In the genomic region with DNA sequence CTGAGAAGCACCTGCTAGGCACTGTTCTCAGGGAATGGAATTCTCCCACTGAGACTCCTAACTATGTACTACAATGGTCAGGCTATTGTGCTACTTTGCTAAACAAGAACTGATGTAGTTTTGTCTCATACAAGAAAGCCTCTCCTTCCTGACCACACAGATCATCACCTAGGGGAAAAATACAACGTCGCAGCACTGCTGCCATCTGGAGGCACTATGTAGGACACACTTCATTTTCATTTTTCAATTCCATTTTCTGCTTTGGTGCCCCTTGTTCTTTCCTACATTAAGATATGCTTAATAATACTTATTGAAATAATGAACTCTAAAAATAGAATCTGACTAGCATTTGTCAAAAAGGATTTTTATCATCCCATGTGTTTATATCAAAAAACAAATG, we compare ENCODE assay signal across 10 cellular contexts. TPM values are rescaled to one million over a fixed set of nuclear protein-coding genes. Genes with fewer than 3 reads are reported as not detected.
DNase-seq lines count a peak whose midpoint lies in the region; ATAC-seq, FAIRE-seq and TF ChIP-seq lines count a peak whose summit lies in the region.
"Had no signal": no experiment of that assay in that cellular context is flagged by ENCODE, and none has a peak within 500 bp of the region (broad histone marks: within the 10 kb centered on the region; RNA-seq: fewer than 3 reads in every experiment).

No MANE protein-coding gene starts in this region.

- no peak overlapping the region for H2BK15ac ChIP-seq in H1 (ENCODE audit: low read length)

- H3K9me3 ChIP-seq in H1 (ENCODE audit: insufficient read depth in 2 of 2, low read depth in 1 of 2, low read length in 1 of 2): no peaks in the 10 kb centered on the region
- H3K9me3 ChIP-seq: BLaER1 had no signal

- H3K23me2 ChIP-seq in H1 (ENCODE audit: low read depth, low read length): no peaks in the 10 kb centered on the region

- no peak overlapping the region for H3K56ac ChIP-seq in H1 (replicated peaks; ENCODE audit: insufficient read length, low read depth, low read length)

- no peak overlapping the region for H4K91ac ChIP-seq in H1 (replicated peaks; ENCODE audit: insufficient read length, low read length)

- POLR2A ChIA-PET in H1 (lab: Charles Lee; ENCODE audit: partially characterized antibody): interaction anchor here (0.9 to 8.0 kb wide), 4 partner anchors 9 to 20 kb away, joined by 3 to 73 read pairs (median 5); partner anchors contain the start of genes NHLRC3 and PROSER1

- peaks cover 71% of the 10 kb centered on the region for H3K36me3 Mint-ChIP-seq in nephron progenitor cell (ENCODE audit: low read depth)

- no peaks in the 10 kb centered on the region for H3K9me3 Mint-ChIP-seq in nephron progenitor cell
- H3K9me3 Mint-ChIP-seq: activated T-cell treated with anti-CD3 and anti-CD28 coated beads, Interleukin-2, amount 50 U/mL, for 4 hours had no signal

- no peaks in the 10 kb centered on the region for H3K27me3 Mint-ChIP-seq in nephron progenitor cell (ENCODE audit: low read depth, poor library complexity)

- no peak overlapping the region for H3K9ac ChIP-seq in H1 (replicated peaks in 1 of 4; ENCODE audit: extremely low read depth in 1 of 4, low read depth in 3 of 4, low read length in 3 of 4)
- H3K9ac ChIP-seq: BLaER1 had no signal

- CTCF ChIA-PET in H1 (lab: Charles Lee; ENCODE audit: partially characterized antibody): interaction anchor here (1.0 to 3.7 kb wide), 9 partner anchors 9 to 599 kb away, joined by 3 to 15 read pairs (median 5); partner anchors contain the start of gene STOML3

- ATAC-seq in GM19328 (IDR thresholded peaks at IDR 0.05; ENCODE audit: unreplicated experiment) (peak; percentile 71), HG03108 (IDR thresholded peaks at IDR 0.05; ENCODE audit: unreplicated experiment) (peak; percentile 73)

- H3K23ac ChIP-seq in H1 (ENCODE audit: insufficient read length): no peak overlapping the region

- no peak overlapping the region for H2AFZ ChIP-seq in H1 (ENCODE audit: low read length)

- H3K4me2 ChIP-seq in H1 (ENCODE audit: insufficient read depth in 1 of 2, low read depth in 2 of 2, low read length in 2 of 2): no peak overlapping the region
- H3K4me2 ChIP-seq: BLaER1 had no signal

- no peaks in the 10 kb centered on the region; the same call in 1 of the 2 replicates for H3K79me1 ChIP-seq in H1 (ENCODE audit: low read depth, low read length)

- TF ChIP-seq CTCF in H1 (IDR thresholded peaks at IDR 0.05; ENCODE audit: control extremely low read depth in 1 of 3, insufficient read depth in 1 of 3, low read depth in 1 of 3, low read length in 3 of 3) (peak; percentile 17 to 71 (median 56)), nephron progenitor cell (IDR thresholded peaks at IDR 0.05) (peak; percentile 54)

- no peak overlapping the region for H3K14ac ChIP-seq in H1 (ENCODE audit: insufficient read length)

- no peak overlapping the region for H3K4ac ChIP-seq in H1 (replicated peaks; ENCODE audit: insufficient read length, low read depth, low read length)

- no peak overlapping the region for H2BK20ac ChIP-seq in H1 (ENCODE audit: low read length)

- no peak for TF ChIP-seq EP300 in H1 (IDR thresholded peaks at IDR 0.05; ENCODE audit: borderline replicate concordance in 1 of 2, low read depth in 2 of 2, low read length in 2 of 2)

- H3K27ac ChIP-seq in H1 (ENCODE audit: low read depth, low read length): no peak overlapping the region
- H3K27ac ChIP-seq: BLaER1 had no signal

- peak; percentile 32 for DNase-seq in NCI-H1092 treated with DMSO at 0.1 percent for 48 hours (lab: John Stamatoyannopoulos, UW)
- no peak for DNase-seq in NCI-H1092 (lab: John Stamatoyannopoulos, UW)
- DNase-seq in OCI-M1 (lab: John Stamatoyannopoulos, UW): peak; percentile 84
- no peak for DNase-seq in H1 (ENCODE audit: low read depth in 1 of 2, low spot score in 2 of 2)
- DNase-seq in nephron progenitor cell: peak; percentile 5
- DNase-seq in DMS153 (lab: John Stamatoyannopoulos, UW): no peak
- DNase-seq: activated T-cell treated with anti-CD3 and anti-CD28 coated beads, Interleukin-2, amount 50 U/mL, for 4 hours had no signal

- H3K4me3 ChIP-seq in H1 (ENCODE audit: extremely low read depth in 1 of 4, insufficient read depth in 2 of 4, low read depth in 3 of 4, low read length in 4 of 4): no peak overlapping the region
- H3K4me3 ChIP-seq: BLaER1 had no signal

- no peaks in the 10 kb centered on the region for H3K4me1 Mint-ChIP-seq in nephron progenitor cell

- 58% methylated on average over 2 of the region's 2 CpGs; no CpG with 5 or more reads in 1 of the 2 experiments for WGBS in H1 (ENCODE audit: extremely low coverage in 1 of 2, insufficient coverage in 1 of 2, insufficient read length in 1 of 2, insufficient replicate concordance in 2 of 2, low coverage in 1 of 2, low lambda C conversion rate in 2 of 2, missing lambda C conversion rate in 1 of 2), 2 experiments

- H2BK120ac ChIP-seq in H1 (replicated peaks; ENCODE audit: low read depth, low read length): no peak overlapping the region

- no peak overlapping the region for H2AK5ac ChIP-seq in H1 (ENCODE audit: low read depth, low read length)

- no peak overlapping the region for H3K27ac Mint-ChIP-seq in nephron progenitor cell

- no peak overlapping the region for H4K8ac ChIP-seq in H1 (ENCODE audit: extremely low read depth, insufficient read depth, low read length)

- no peak overlapping the region for H4K5ac ChIP-seq in H1 (ENCODE audit: insufficient read length, low read depth, low read length)

- TF ChIP-seq RAD21 in H1 (IDR thresholded peaks at IDR 0.05 in 1 of 2, conservative IDR thresholded peaks at IDR 0.05 in 1 of 2; ENCODE audit: low read depth in 2 of 2, low read length in 2 of 2): peak; percentile 61 to 68

- no peak overlapping the region for H3K4me3 Mint-ChIP-seq in nephron progenitor cell
- H3K4me3 Mint-ChIP-seq: activated T-cell treated with anti-CD3 and anti-CD28 coated beads, Interleukin-2, amount 50 U/mL, for 4 hours had no signal

- H4K20me1 ChIP-seq in H1 (replicated peaks in 1 of 2; ENCODE audit: control insufficient read depth in 1 of 2, insufficient read depth in 2 of 2, low read length in 2 of 2): peaks cover 3 to 12% of the 10 kb centered on the region in 2 experiments

- no peak overlapping the region for H2BK5ac ChIP-seq in H1 (ENCODE audit: low read depth, low read length)

- peaks cover 27 to 86% (median 55%) of the 10 kb centered on the region in 4 experiments for H3K36me3 ChIP-seq in H1 (ENCODE audit: control insufficient read depth in 2 of 4, insufficient read depth in 4 of 4, low read length in 3 of 4)

- FAIRE-seq in H1 (lab: Jason Lieb, UNC): peak; percentile 91

- H3K79me2 ChIP-seq in H1 (ENCODE audit: control insufficient read depth in 1 of 2, insufficient read depth in 2 of 2, low read length in 2 of 2): no peaks in the 10 kb centered on the region

- H3K18ac ChIP-seq in H1 (ENCODE audit: extremely low read depth, low read length): no peak overlapping the region

- no peak overlapping the region for H2BK12ac ChIP-seq in H1 (ENCODE audit: low read depth, low read length)

- no peaks in the 10 kb centered on the region for H3K27me3 ChIP-seq in H1 (replicated peaks in 1 of 4; ENCODE audit: control insufficient read depth in 3 of 4, extremely low read depth in 1 of 4, insufficient read depth in 3 of 4, low read length in 3 of 4)
- H3K27me3 ChIP-seq: BLaER1 had no signal

- TF ChIP-seq POLR2A in H1 (IDR thresholded peaks at IDR 0.05; ENCODE audit: control extremely low read depth in 1 of 2, low read depth in 2 of 2, low read length in 2 of 2): no peak

- H3K4me1 ChIP-seq in H1 (replicated peaks in 1 of 4; ENCODE audit: control insufficient read depth in 3 of 4, insufficient read depth in 4 of 4, low read length in 3 of 4): no peaks in the 10 kb centered on the region; a peak in 1 of 7 replicates
- H3K4me1 ChIP-seq: BLaER1 had no signal

TF ChIP-seq in H1, 55 proteins besides CTCF, POLR2A, EP300 and RAD21:
- TF ChIP-seq HDAC6 (IDR thresholded peaks at IDR 0.05; ENCODE audit: low read depth, low read length): no peak
- no peak for TF ChIP-seq CHD2 (IDR thresholded peaks at IDR 0.05; ENCODE audit: low read length)
- TF ChIP-seq RXRA (IDR thresholded peaks at IDR 0.05; ENCODE audit: insufficient read depth, low read depth, low read length): no peak
TF ChIP-seq in H1: peak in this region for 0.

RNA-seq across cellular contexts. Expression of gene PROSER1, which starts 21.1 kb away (rescaled TPM):
- 98.6 and 116 TPM in 2 replicates for total RNA-seq in H1 (2021; fragmentation: NEBNext Ultra II Directional; extraction: Animal tissue kit (Norgen Biotek cat#: 25700))
- polyA plus RNA-seq in H1 (2011; rRNA removed): 90.7 and 99.2 TPM in 2 replicates
- polyA plus RNA-seq in H1 (2011; cell fraction: cytosol; rRNA removed): 41.0 TPM
- 65.8 TPM for polyA plus RNA-seq in H1 (2011; cell fraction: nucleus; rRNA removed)
- 47.9 to 82.0 TPM (median 58.7 TPM) in 4 replicates for polyA plus RNA-seq in H1 (2012, experiment 1 of 2)
- 19.8 TPM for polyA plus RNA-seq in H1 (2012, experiment 2 of 2)
- polyA plus RNA-seq in H1 (2013, experiment 1 of 2): 82.2 TPM
- 80.4 TPM for polyA plus RNA-seq in H1 (2013, experiment 2 of 2)
- 46.5 and 56.7 TPM in 2 replicates for polyA minus RNA-seq in H1 (2011; rRNA and poly(A)+ RNA removed)
- polyA minus RNA-seq in H1 (2011; cell fraction: cytosol; rRNA and poly(A)+ RNA removed): 47.6 TPM
- polyA minus RNA-seq in H1 (2011; cell fraction: nucleus; rRNA and poly(A)+ RNA removed): 83.0 TPM

RNA-seq across cellular contexts. Expression of gene NHLRC3, which starts 21.5 kb away (rescaled TPM):
- 12.4 and 13.1 TPM in 2 replicates for total RNA-seq in H1 (2021; fragmentation: NEBNext Ultra II Directional; extraction: Animal tissue kit (Norgen Biotek cat#: 25700))
- polyA plus RNA-seq in H1 (2011; rRNA removed): 11.4 and 16.9 TPM in 2 replicates
- polyA plus RNA-seq in H1 (2011; cell fraction: cytosol; rRNA removed): 15.5 TPM
- polyA plus RNA-seq in H1 (2011; cell fraction: nucleus; rRNA removed): 9.4 TPM
- polyA plus RNA-seq in H1 (2012, experiment 1 of 2): 10.5 to 14.6 TPM (median 11.1 TPM) in 4 replicates
- 1.1 TPM for polyA plus RNA-seq in H1 (2012, experiment 2 of 2)
- polyA plus RNA-seq in H1 (2013, experiment 1 of 2): 12.1 TPM
- 12.4 TPM for polyA plus RNA-seq in H1 (2013, experiment 2 of 2)
- polyA minus RNA-seq in H1 (2011; rRNA and poly(A)+ RNA removed): 10.4 and 17.9 TPM in 2 replicates
- polyA minus RNA-seq in H1 (2011; cell fraction: cytosol; rRNA and poly(A)+ RNA removed): 8.4 TPM
- 23.9 TPM for polyA minus RNA-seq in H1 (2011; cell fraction: nucleus; rRNA and poly(A)+ RNA removed)

RNA-seq across cellular contexts. Expression of gene STOML3, which starts 26.2 kb away (rescaled TPM):
- total RNA-seq in H1 (2021; fragmentation: NEBNext Ultra II Directional; extraction: Animal tissue kit (Norgen Biotek cat#: 25700)): not detected in 2 replicates
- polyA plus RNA-seq in H1 (2011; rRNA removed): 0.06 TPM in 1 of 2 replicates, not detected in the other
- polyA plus RNA-seq in H1 (2011; cell fraction: cytosol; rRNA removed): 0.04 TPM
- polyA plus RNA-seq in H1 (2011; cell fraction: nucleus; rRNA removed): not detected
- 0.11 TPM in 1 of 4 replicates, not detected in the others for polyA plus RNA-seq in H1 (2012, experiment 1 of 2)
- not detected for polyA plus RNA-seq in H1 (2012, experiment 2 of 2)
- 0.04 TPM for polyA plus RNA-seq in H1 (2013, experiment 1 of 2)
- 0.04 TPM for polyA plus RNA-seq in H1 (2013, experiment 2 of 2)
- not detected in 2 replicates for polyA minus RNA-seq in H1 (2011; rRNA and poly(A)+ RNA removed)
- polyA minus RNA-seq in H1 (2011; cell fraction: cytosol; rRNA and poly(A)+ RNA removed): not detected
- not detected for polyA minus RNA-seq in H1 (2011; cell fraction: nucleus; rRNA and poly(A)+ RNA removed)
- total RNA-seq: activated T-cell treated with anti-CD3 and anti-CD28 coated beads, Interleukin-2, amount 50 U/mL, for 4 hours had no signal

Comparison
In these comparisons a context has a peak if more than half of its experiments do, and no peak if none do; other contexts are left out.
1. DNase-seq: peak in NCI-H1092 treated with DMSO at 0.1 percent for 48 hours (single experiment), OCI-M1 (single experiment) and nephron progenitor cell (single experiment); none in NCI-H1092 (single experiment), H1 (0 of 2) and DMS153 (single experiment).